In genomic region chr7:68288099-68288498, GRCh38 we compare ENCODE assay signal across 26 cellular contexts.
DNase-seq lines count a peak whose midpoint lies in the region; ATAC-seq and TF ChIP-seq lines count a peak whose summit lies in the region.
"Had no signal": no experiment of that assay in that cellular context is flagged by ENCODE, and none has a peak within 500 bp of the region (broad histone marks: within the 10 kb centered on the region; RNA-seq: fewer than 3 reads in every experiment).

No MANE protein-coding gene starts in this region.

- H3K27ac ChIP-seq in esophagus muscularis mucosa (replicated peaks in 1 of 4) (no peak overlapping the region), brain microvascular endothelial cell (no peak overlapping the region)
- H3K27ac ChIP-seq: gastroesophageal sphincter, lower lobe of right lung, Peyer's patch, prostate gland, thyroid gland, vagina had no signal

- DNase-seq in DMS153 treated with DMSO at 0.1 percent for 48 hours (lab: John Stamatoyannopoulos, UW; ENCODE audit: unreplicated experiment) (peak; percentile 67), NCI-H1694 treated with DMSO at 0.1 percent for 48 hours (lab: John Stamatoyannopoulos, UW) (peak; percentile 52), NCI-H526 treated with DMSO at 0.1 percent for 48 hours (lab: John Stamatoyannopoulos, UW) (peak; percentile 71), esophagus muscularis mucosa (ENCODE audit: extremely low spot score) (peak; percentile 81), posterior cingulate gyrus (no peak), ACHN (no peak), brain microvascular endothelial cell (no peak)
- DNase-seq: activated CD4-positive, alpha-beta T cell treated with anti-CD3 and anti-CD28 coated beads, Interleukin-2, amount 50 U/mL, for 48 hours; activated CD4-positive, CD25-positive, alpha-beta regulatory T cell treated with anti-CD3 and anti-CD28 coated beads, Interleukin-2, amount 50 U/mL, for 72 hours; amniotic stem cell; CD8-positive, alpha-beta T cell; HCEC 1CT; Karpas-422; lower lobe of right lung; naive thymus-derived CD4-positive, alpha-beta T cell; NCI-H1436 treated with DMSO at 0.1 percent for 48 hours; NCI-H524; Peyer's patch; SHP77; stimulated activated naive CD8-positive, alpha-beta T cell treated with anti-CD3 and anti-CD28 coated beads, Interleukin-15, amount 100 ng/mL, for 72 hours; thyroid gland had no signal

- ATAC-seq in GM18511 (IDR thresholded peaks at IDR 0.05; ENCODE audit: unreplicated experiment), result no peak
- ATAC-seq: CD8-positive, alpha-beta T cell; gastroesophageal sphincter; HepG2; lower lobe of right lung; naive thymus-derived CD4-positive, alpha-beta T cell; stimulated activated naive CD8-positive, alpha-beta T cell treated with anti-CD3 and anti-CD28 coated beads, Interleukin-15, amount 100 ng/mL, for 72 hours had no signal

- TF ChIP-seq EP300 in esophagus muscularis mucosa (IDR thresholded peaks at IDR 0.05), result no peak

- TF ChIP-seq POLR2A in esophagus muscularis mucosa (IDR thresholded peaks at IDR 0.05; ENCODE audit: low read depth), result no peak

- intact Hi-C loops in esophagus muscularis mucosa (cut with DNase I) (no loop called here), posterior cingulate gyrus (cut with DNase I) (no loop called here)

- peaks cover 0 to 3% (median 0%) of the 10 kb centered on the region in 4 donors for H3K9me3 ChIP-seq in esophagus muscularis mucosa
- H3K9me3 ChIP-seq: lower lobe of right lung, prostate gland, thyroid gland, vagina had no signal

- H3K27me3 ChIP-seq in esophagus muscularis mucosa, result no peaks in the 10 kb centered on the region
- H3K27me3 ChIP-seq in brain microvascular endothelial cell (replicated peaks), result no peaks in the 10 kb centered on the region
- H3K27me3 ChIP-seq: gastroesophageal sphincter, Peyer's patch, thyroid gland, vagina had no signal

- no peaks in the 10 kb centered on the region for H3K4me1 ChIP-seq in esophagus muscularis mucosa
- H3K4me1 ChIP-seq: gastroesophageal sphincter, lower lobe of right lung, Peyer's patch, prostate gland, thyroid gland, vagina had no signal

- no peaks in the 10 kb centered on the region for H3K36me3 ChIP-seq in esophagus muscularis mucosa
- no peaks in the 10 kb centered on the region for H3K36me3 ChIP-seq in brain microvascular endothelial cell (replicated peaks)
- H3K36me3 ChIP-seq: gastroesophageal sphincter, lower lobe of right lung, Peyer's patch, prostate gland, thyroid gland, vagina had no signal

- TF ChIP-seq CTCF in esophagus muscularis mucosa (IDR thresholded peaks at IDR 0.05), result no peak
- no peak for TF ChIP-seq CTCF in brain microvascular endothelial cell (IDR thresholded peaks at IDR 0.05; ENCODE audit: low read depth, low read length, missing control alignments)

- WGBS in esophagus muscularis mucosa, result 53% methylated on average over 2 of the region's 2 CpGs

- H3K4me3 ChIP-seq in esophagus muscularis mucosa (no peak overlapping the region), brain microvascular endothelial cell (ENCODE audit: low read depth, low read length) (no peak overlapping the region)
- H3K4me3 ChIP-seq: gastroesophageal sphincter, lower lobe of right lung, Peyer's patch, prostate gland, thyroid gland, vagina had no signal

- in situ Hi-C loops in ACHN (cut with HindIII; ENCODE audit: low pct_ligation_motif_present, low pct_unique_long_range_greater_than_20kb, low sequenced_read_pairs) (no loop called here), brain microvascular endothelial cell (cut with HindIII; ENCODE audit: low pct_ligation_motif_present, low sequenced_read_pairs) (no loop called here)

Comparison
In these comparisons a context has a peak if more than half of its experiments do, and no peak if none do; other contexts are left out.
1. DNase-seq: peak in DMS153 treated with DMSO at 0.1 percent for 48 hours (single experiment), NCI-H1694 treated with DMSO at 0.1 percent for 48 hours (single experiment), NCI-H526 treated with DMSO at 0.1 percent for 48 hours (single experiment) and esophagus muscularis mucosa (single experiment); none in posterior cingulate gyrus (0 of 10), ACHN (single experiment) and brain microvascular endothelial cell (single experiment).